In the genomic region with DNA sequence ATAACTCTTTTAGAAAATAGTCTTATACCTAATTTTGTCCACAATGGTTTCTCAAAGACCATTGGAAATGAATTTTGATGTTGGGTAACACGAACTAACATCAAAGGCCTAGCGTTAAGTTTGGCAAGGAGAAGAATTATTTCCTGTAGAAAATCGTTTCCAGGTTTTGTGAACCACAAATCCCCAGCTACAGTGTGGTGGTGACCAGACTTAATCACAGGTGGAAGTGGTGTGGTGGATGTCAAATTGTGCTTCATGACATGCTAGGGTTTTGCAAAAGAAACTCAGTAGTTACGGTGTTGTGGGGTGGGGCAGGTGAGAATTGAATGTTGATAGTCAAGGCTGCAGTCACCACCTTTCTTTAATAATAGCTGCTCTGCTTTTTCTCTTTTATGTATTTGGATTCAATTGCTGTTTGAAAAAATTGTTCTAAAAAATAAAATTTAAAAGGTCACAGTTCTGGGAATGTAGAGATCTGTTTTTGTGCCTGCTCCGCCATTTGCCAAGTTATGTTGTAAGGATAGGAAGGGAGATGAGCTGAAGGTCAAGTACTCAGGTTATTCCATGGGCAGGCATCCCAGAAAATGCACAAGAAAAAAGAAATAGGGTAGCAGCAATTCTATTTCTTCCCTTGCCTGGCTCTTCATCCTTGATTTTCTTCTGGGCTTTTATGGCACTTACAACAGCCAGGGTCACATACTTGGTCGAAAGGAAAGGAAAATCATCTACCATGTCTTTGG, we compare ENCODE assay signal across 22 cellular contexts.
"Had no signal": no experiment of that assay in that cellular context is flagged by ENCODE, and none has a peak within 500 bp of the region (broad histone marks: within the 10 kb centered on the region; RNA-seq: fewer than 3 reads in every experiment).

No MANE protein-coding gene starts in this region.

- H3K27ac ChIP-seq: esophagus muscularis mucosa, foreskin keratinocyte, gastroesophageal sphincter, heart left ventricle, hepatocyte, left lung, lower lobe of right lung had no signal

- H3K36me3 ChIP-seq: colonic mucosa, esophagus muscularis mucosa, gastroesophageal sphincter, heart left ventricle, left lung, lower lobe of right lung had no signal

- H3K4me3 ChIP-seq: colonic mucosa, esophagus muscularis mucosa, gastroesophageal sphincter, heart left ventricle, hepatocyte, left lung, lower lobe of right lung, mucosa of descending colon had no signal

- H3K4me2 ChIP-seq: hepatocyte had no signal

- H3K9me3 Mint-ChIP-seq: dendritic cell treated with granulocyte-macrophage colony-stimulating factor and Interleukin-4, amounts not matched to agents 40 ng/mL and 50 ng/mL, for 4 days; effector memory CD8-positive, alpha-beta T cell; mesothelial cell of epicardium; naive thymus-derived CD8-positive, alpha-beta T cell had no signal

- H3K4me1 ChIP-seq: colonic mucosa, esophagus muscularis mucosa, foreskin keratinocyte, gastroesophageal sphincter, heart left ventricle, left lung, lower lobe of right lung had no signal

- H3K4me1 Mint-ChIP-seq: endodermal cell; immature natural killer cell; mesothelial cell of epicardium; naive B cell; naive thymus-derived CD8-positive, alpha-beta T cell had no signal

- ATAC-seq: effector memory CD8-positive, alpha-beta T cell; foreskin keratinocyte; gastroesophageal sphincter; heart left ventricle; left cardiac atrium; left lung; left ventricle myocardium superior; lower lobe of right lung; mucosa of descending colon; naive thymus-derived CD8-positive, alpha-beta T cell had no signal

- H3K27me3 ChIP-seq: colonic mucosa, esophagus muscularis mucosa, foreskin keratinocyte, gastroesophageal sphincter, heart left ventricle, hepatocyte, left lung had no signal

- DNase-seq: colonic mucosa; cortex of kidney; effector CD8-positive, alpha-beta T cell; effector memory CD8-positive, alpha-beta T cell; endodermal cell; foreskin keratinocyte; heart left ventricle; hypothalamus; immature natural killer cell; left cardiac atrium; left lung; left ventricle myocardium superior; lower lobe of right lung; mesenchymal stem cell; mucosa of descending colon; naive B cell; naive thymus-derived CD8-positive, alpha-beta T cell had no signal

- H3K79me2 ChIP-seq: hepatocyte had no signal

- H3K27ac Mint-ChIP-seq: dendritic cell treated with granulocyte-macrophage colony-stimulating factor and Interleukin-4, amounts not matched to agents 40 ng/mL and 50 ng/mL, for 4 days; effector memory CD8-positive, alpha-beta T cell; endodermal cell; immature natural killer cell; mesothelial cell of epicardium; naive B cell; naive thymus-derived CD8-positive, alpha-beta T cell had no signal

- H2AFZ ChIP-seq: hepatocyte had no signal

- H3K27me3 Mint-ChIP-seq: dendritic cell treated with granulocyte-macrophage colony-stimulating factor and Interleukin-4, amounts not matched to agents 40 ng/mL and 50 ng/mL, for 4 days had no signal

- H3K9me3 ChIP-seq: colonic mucosa, esophagus muscularis mucosa, gastroesophageal sphincter, heart left ventricle, left lung, lower lobe of right lung, mucosa of descending colon had no signal

- H3K4me3 Mint-ChIP-seq: dendritic cell treated with granulocyte-macrophage colony-stimulating factor and Interleukin-4, amounts not matched to agents 40 ng/mL and 50 ng/mL, for 4 days; effector memory CD8-positive, alpha-beta T cell; endodermal cell; immature natural killer cell; mesothelial cell of epicardium; naive B cell; naive thymus-derived CD8-positive, alpha-beta T cell had no signal

- H3K36me3 Mint-ChIP-seq: immature natural killer cell; mesothelial cell of epicardium; naive thymus-derived CD8-positive, alpha-beta T cell had no signal
